18 cellular contexts compared by ENCODE assay signal in genomic region chr16:57518922-57519321, GRCh38. TPM values are rescaled to one million over a fixed set of nuclear protein-coding genes. Genes with fewer than 3 reads are reported as not detected.
"Had no signal": no experiment of that assay in that cellular context is flagged by ENCODE, and none has a peak within 500 bp of the region (broad histone marks: within the 10 kb centered on the region; RNA-seq: fewer than 3 reads in every experiment).

No MANE protein-coding gene starts in this region.

- H3K4me1 ChIP-seq: prostate gland had no signal

- ATAC-seq: esophagus mucosa had no signal

- H3K4me3 ChIP-seq: gastroesophageal sphincter, heart left ventricle, prostate gland, right atrium auricular region, tibial nerve, vagina had no signal

- H3K9me3 Mint-ChIP-seq: activated naive CD4-positive, alpha-beta T cell treated with anti-CD3 and anti-CD28 coated beads, Interleukin-2, amount 50 U/mL, for 24 hours; activated T-cell treated with anti-CD3 and anti-CD28 coated beads, Interleukin-2, amount 50 U/mL, for 72 hours; stimulated activated naive CD8-positive, alpha-beta T cell treated with anti-CD3 and anti-CD28 coated beads, Interleukin-15, Interleukin-2, amounts not matched to agents 100 ng/mL and 50 ng/mL, for 24 hours had no signal

- DNase-seq: activated CD4-positive, alpha-beta T cell treated with anti-CD3 and anti-CD28 coated beads, Interleukin-2, amount 50 U/mL, for 1 hour; activated effector memory CD4-positive, alpha-beta T cell treated with anti-CD3 and anti-CD28 coated beads, Interleukin-2, amount 50 U/mL, for 16 hours; activated T-cell treated with anti-CD3 and anti-CD28 coated beads, Interleukin-2, amount 50 U/mL, for 72 hours; effector CD4-positive, alpha-beta T cell; heart left ventricle; kidney; left ventricle myocardium superior had no signal

- H3K9me3 ChIP-seq: gastroesophageal sphincter, heart left ventricle, prostate gland, right atrium auricular region, tibial nerve, vagina had no signal

- H3K4me3 Mint-ChIP-seq: activated naive CD4-positive, alpha-beta T cell treated with anti-CD3 and anti-CD28 coated beads, Interleukin-2, amount 50 U/mL, for 24 hours; activated T-cell treated with anti-CD3 and anti-CD28 coated beads, Interleukin-2, amount 50 U/mL, for 72 hours; stimulated activated naive CD8-positive, alpha-beta T cell treated with anti-CD3 and anti-CD28 coated beads, Interleukin-15, Interleukin-2, amounts not matched to agents 100 ng/mL and 50 ng/mL, for 24 hours had no signal

- H3K27ac ChIP-seq: gastroesophageal sphincter, heart left ventricle, prostate gland, right atrium auricular region, vagina had no signal

- H3K27ac Mint-ChIP-seq: activated naive CD4-positive, alpha-beta T cell treated with anti-CD3 and anti-CD28 coated beads, Interleukin-2, amount 50 U/mL, for 24 hours; activated T-cell treated with anti-CD3 and anti-CD28 coated beads, Interleukin-2, amount 50 U/mL, for 72 hours; stimulated activated naive CD8-positive, alpha-beta T cell treated with anti-CD3 and anti-CD28 coated beads, Interleukin-15, Interleukin-2, amounts not matched to agents 100 ng/mL and 50 ng/mL, for 24 hours had no signal

- H3K27me3 ChIP-seq: gastroesophageal sphincter, right atrium auricular region, tibial nerve, vagina had no signal

- FAIRE-seq: bronchial epithelial cell, kidney had no signal

- H3K27me3 Mint-ChIP-seq: activated naive CD4-positive, alpha-beta T cell treated with anti-CD3 and anti-CD28 coated beads, Interleukin-2, amount 50 U/mL, for 24 hours; stimulated activated naive CD8-positive, alpha-beta T cell treated with anti-CD3 and anti-CD28 coated beads, Interleukin-15, Interleukin-2, amounts not matched to agents 100 ng/mL and 50 ng/mL, for 24 hours had no signal

RNA-seq across cellular contexts. Expression of gene ADGRG5, which starts 23.5 kb away (rescaled TPM):
- total RNA-seq: bronchial epithelial cell, left ventricle myocardium superior, osteocyte, skeletal muscle tissue had no signal
